In genomic region chr5:179901915-179902762, GRCh38 we compare ENCODE assay signal across 3 cellular contexts.
TF ChIP-seq lines count a peak whose summit lies in the region.

No MANE protein-coding gene starts in this region.

TF ChIP-seq in GM23338, 12 proteins besides CTCF, POLR2A, EP300 and RAD21 (continues in another document):
- TF ChIP-seq ZNF462 (CRISPR knock-in tag; IDR thresholded peaks at IDR 0.05) (no peak), JUNB (IDR thresholded peaks at IDR 0.05; ENCODE audit: unreplicated experiment) (no peak)

TF ChIP-seq in K562, 482 proteins besides CTCF, POLR2A, EP300 and RAD21:
- no peak for TF ChIP-seq SMAD1 (IDR thresholded peaks at IDR 0.05; ENCODE audit: low read depth, low read length, partially characterized antibody)
- no peak for TF ChIP-seq ZNF174 (CRISPR knock-in tag; IDR thresholded peaks at IDR 0.05)
- TF ChIP-seq, protein P1, sequence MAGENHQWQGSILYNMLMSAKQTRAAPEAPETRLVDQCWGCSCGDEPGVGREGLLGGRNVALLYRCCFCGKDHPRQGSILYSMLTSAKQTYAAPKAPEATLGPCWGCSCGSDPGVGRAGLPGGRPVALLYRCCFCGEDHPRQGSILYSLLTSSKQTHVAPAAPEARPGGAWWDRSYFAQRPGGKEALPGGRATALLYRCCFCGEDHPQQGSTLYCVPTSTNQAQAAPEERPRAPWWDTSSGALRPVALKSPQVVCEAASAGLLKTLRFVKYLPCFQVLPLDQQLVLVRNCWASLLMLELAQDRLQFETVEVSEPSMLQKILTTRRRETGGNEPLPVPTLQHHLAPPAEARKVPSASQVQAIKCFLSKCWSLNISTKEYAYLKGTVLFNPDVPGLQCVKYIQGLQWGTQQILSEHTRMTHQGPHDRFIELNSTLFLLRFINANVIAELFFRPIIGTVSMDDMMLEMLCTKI (IDR thresholded peaks at IDR 0.05; ENCODE audit: partially characterized antibody): no peak
- TF ChIP-seq RBFOX2 (IDR thresholded peaks at IDR 0.05; ENCODE audit: low read depth, low read length): peak; percentile 29; the same call in 1 of the 2 replicates
- TF ChIP-seq POLR2G (IDR thresholded peaks at IDR 0.05; ENCODE audit: low read depth, low read length): peak; percentile 59
- TF ChIP-seq CBX8 (IDR thresholded peaks at IDR 0.05; ENCODE audit: borderline replicate concordance, extremely low read depth, low read depth, low read length, poor library complexity, severe bottlenecking): no peak
- no peak for TF ChIP-seq ZNF76 (CRISPR knock-in tag; IDR thresholded peaks at IDR 0.05; ENCODE audit: borderline replicate concordance)
- no peak for TF ChIP-seq CBX3 (IDR thresholded peaks at IDR 0.05; ENCODE audit: borderline replicate concordance in 1 of 2, low read length in 2 of 2)
- no peak for TF ChIP-seq MTA3 (IDR thresholded peaks at IDR 0.05; ENCODE audit: borderline replicate concordance)
TF ChIP-seq in K562: peak in this region for 2.

TF ChIP-seq in HepG2, 621 proteins besides CTCF, POLR2A, EP300 and RAD21:
- TF ChIP-seq ZNF891 (CRISPR knock-in tag; IDR thresholded peaks at IDR 0.05) (no peak), AGO2 (optimal IDR thresholded peaks at IDR 0.05; ENCODE audit: low read depth, low read length) (peak; percentile 42), ZNF768 (CRISPR knock-in tag; IDR thresholded peaks at IDR 0.05) (peak; percentile 89), ZNF576 (CRISPR knock-in tag; IDR thresholded peaks at IDR 0.05) (no peak), ZNF3 (CRISPR knock-in tag; IDR thresholded peaks at IDR 0.05) (no peak), RBFOX2 (IDR thresholded peaks at IDR 0.05; ENCODE audit: low read depth, low read length) (peak; percentile 46; the same call in 1 of the 2 replicates), ZNF224 (CRISPR knock-in tag; IDR thresholded peaks at IDR 0.05) (no peak), ZNF7 (CRISPR knock-in tag; IDR thresholded peaks at IDR 0.05) (peak; percentile 30; the same call in 1 of the 2 replicates)
- TF ChIP-seq, protein P2, sequence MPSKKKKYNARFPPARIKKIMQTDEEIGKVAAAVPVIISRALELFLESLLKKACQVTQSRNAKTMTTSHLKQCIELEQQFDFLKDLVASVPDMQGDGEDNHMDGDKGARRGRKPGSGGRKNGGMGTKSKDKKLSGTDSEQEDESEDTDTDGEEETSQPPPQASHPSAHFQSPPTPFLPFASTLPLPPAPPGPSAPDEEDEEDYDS (CRISPR knock-in tag; IDR thresholded peaks at IDR 0.05): no peak
